In the genomic region with DNA sequence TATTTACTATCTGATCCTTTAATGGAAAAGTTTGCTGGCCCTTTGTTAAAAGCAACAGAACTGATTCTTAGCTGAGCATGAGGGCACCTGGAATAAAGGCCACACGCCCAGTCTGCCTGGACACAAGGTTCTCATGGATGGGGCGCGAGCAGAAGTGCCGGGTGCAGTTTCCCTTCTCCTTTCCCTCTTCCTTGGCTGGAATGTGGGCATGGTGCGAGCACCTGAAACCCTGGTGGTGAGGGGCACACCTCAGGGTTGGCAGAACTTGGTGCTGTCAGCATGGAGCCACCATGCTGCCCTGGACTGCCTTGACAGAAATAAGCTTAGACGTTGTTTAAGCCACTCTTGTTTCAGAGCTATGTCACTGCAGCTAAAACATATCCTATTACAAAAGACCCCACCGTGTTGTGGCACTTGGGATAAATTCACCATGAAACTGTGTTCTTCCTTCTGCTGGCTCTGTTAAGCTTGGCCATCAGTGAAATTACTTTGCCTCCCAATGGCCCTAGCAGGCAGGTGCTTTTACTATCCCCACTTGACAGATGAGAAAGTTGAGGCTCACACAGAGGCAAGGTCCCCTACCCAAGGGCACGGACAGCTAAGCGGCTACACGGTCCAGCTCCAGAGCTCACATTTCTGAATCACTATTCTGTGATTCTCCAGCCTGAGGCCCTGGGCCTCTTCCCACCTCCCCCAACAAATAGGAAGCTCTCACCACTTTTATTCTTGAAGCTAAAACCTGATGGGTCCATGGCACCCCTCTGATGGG, we compare ENCODE assay signal across 18 cellular contexts.
A peak's percentile ranks its signal among the peaks of the same experiment; 100 is the strongest.
DNase-seq lines count a peak whose midpoint lies in the region; ATAC-seq and FAIRE-seq lines count a peak whose summit lies in the region.
"Had no signal": no experiment of that assay in that cellular context is flagged by ENCODE, and none has a peak within 500 bp of the region (broad histone marks: within the 10 kb centered on the region; RNA-seq: fewer than 3 reads in every experiment).

No MANE protein-coding gene starts in this region.

- H3K4me1 Mint-ChIP-seq in activated CD8-positive, alpha-beta T cell treated with anti-CD3 and anti-CD28 coated beads, Interleukin-2, amount 10 ng/mL, durations not matched to agents 7 days and 5 days (ENCODE audit: low read depth), result peaks cover 94% of the 10 kb centered on the region
- peaks cover 42 to 89% (median 82%) of the 10 kb centered on the region in 4 donors for H3K4me1 Mint-ChIP-seq in naive thymus-derived CD8-positive, alpha-beta T cell

- H3K27ac Mint-ChIP-seq in activated CD8-positive, alpha-beta T cell treated with anti-CD3 and anti-CD28 coated beads, Interleukin-2, amount 10 ng/mL, durations not matched to agents 7 days and 5 days, result peak overlapping the region; percentile 82
- peak overlapping the region in 6 of 10 donors; percentile 22 to 89 (median 64) for H3K27ac Mint-ChIP-seq in naive thymus-derived CD8-positive, alpha-beta T cell
- H3K27ac Mint-ChIP-seq: activated T-helper 2 cell treated with anti-CD3 and anti-CD28 coated beads, Interferon-gamma antibody, Interleukin-2, Interleukin-4, amounts not matched to agents 10 μg/mL and 5 μg/mL and 100 μg/mL, durations not matched to agents 14 hours and 24 hours and 36 hours; endodermal cell had no signal

- CTCF ChIA-PET in activated CD8-positive, alpha-beta T cell treated with anti-CD3 and anti-CD28 coated beads, Interleukin-2, amount 10 ng/mL, durations not matched to agents 7 days and 5 days (lab: Charles Lee), result interaction anchor here (1.1 to 1.6 kb wide), 2 partner anchors 54 to 114 kb away, joined by 3 to 5 read pairs; no protein-coding TSS in a partner anchor

- ATAC-seq in GM18502 (IDR thresholded peaks at IDR 0.05; ENCODE audit: poor library complexity, unreplicated experiment) (peak; percentile 16), HG02610 (IDR thresholded peaks at IDR 0.05; ENCODE audit: unreplicated experiment) (peak; percentile 12), HG03108 (IDR thresholded peaks at IDR 0.05; ENCODE audit: unreplicated experiment) (no peak)
- ATAC-seq in activated CD8-positive, alpha-beta T cell treated with anti-CD3 and anti-CD28 coated beads, Interleukin-2, amount 10 ng/mL, durations not matched to agents 7 days and 5 days, result no peak
- ATAC-seq in naive thymus-derived CD8-positive, alpha-beta T cell, result no peak
- ATAC-seq: activated CD4-positive, CD25-positive, alpha-beta regulatory T cell treated with anti-CD3 and anti-CD28 coated beads, Interleukin-2, amount 50 U/mL, for 24 hours; foreskin keratinocyte; Panc1 had no signal

- no peaks in the 10 kb centered on the region for H3K27me3 Mint-ChIP-seq in activated CD8-positive, alpha-beta T cell treated with anti-CD3 and anti-CD28 coated beads, Interleukin-2, amount 10 ng/mL, durations not matched to agents 7 days and 5 days (ENCODE audit: low read depth)
- no peaks in the 10 kb centered on the region for H3K27me3 Mint-ChIP-seq in naive thymus-derived CD8-positive, alpha-beta T cell

- no peak for DNase-seq in activated CD8-positive, alpha-beta T cell treated with anti-CD3 and anti-CD28 coated beads, Interleukin-2, amount 10 ng/mL, durations not matched to agents 7 days and 5 days
- DNase-seq in naive thymus-derived CD8-positive, alpha-beta T cell, result no peak
- DNase-seq in RCC 7860 (ENCODE audit: low spot score) (no peak), Kasumi-1 (lab: John Stamatoyannopoulos, UW) (no peak), inferior parietal cortex (ENCODE audit: extremely low spot score) (no peak)
- DNase-seq: endodermal cell, foreskin keratinocyte, H7, islet precursor cell, NCI-H1105, NCI-H510A treated with DMSO at 0.1 percent for 48 hours had no signal

- no peak overlapping the region for H3K4me3 Mint-ChIP-seq in activated CD8-positive, alpha-beta T cell treated with anti-CD3 and anti-CD28 coated beads, Interleukin-2, amount 10 ng/mL, durations not matched to agents 7 days and 5 days
- peak overlapping the region in 3 of 10 donors; percentile 3 to 63 (median 24) for H3K4me3 Mint-ChIP-seq in naive thymus-derived CD8-positive, alpha-beta T cell
- H3K4me3 Mint-ChIP-seq: brain, endodermal cell had no signal

- H3K9me3 Mint-ChIP-seq in activated CD8-positive, alpha-beta T cell treated with anti-CD3 and anti-CD28 coated beads, Interleukin-2, amount 10 ng/mL, durations not matched to agents 7 days and 5 days (ENCODE audit: insufficient read depth), result peaks cover 7% of the 10 kb centered on the region
- H3K9me3 Mint-ChIP-seq in naive thymus-derived CD8-positive, alpha-beta T cell, result no peaks in the 10 kb centered on the region
- H3K9me3 Mint-ChIP-seq: activated T-helper 2 cell treated with anti-CD3 and anti-CD28 coated beads, Interferon-gamma antibody, Interleukin-2, Interleukin-4, amounts not matched to agents 10 μg/mL and 5 μg/mL and 100 μg/mL, durations not matched to agents 14 hours and 24 hours and 36 hours; brain; endodermal cell had no signal

- H3K36me3 Mint-ChIP-seq in activated CD8-positive, alpha-beta T cell treated with anti-CD3 and anti-CD28 coated beads, Interleukin-2, amount 10 ng/mL, durations not matched to agents 7 days and 5 days (ENCODE audit: low read depth), result peaks cover 85% of the 10 kb centered on the region
- peaks cover 0 to 27% (median 11%) of the 10 kb centered on the region in 3 donors for H3K36me3 Mint-ChIP-seq in naive thymus-derived CD8-positive, alpha-beta T cell

- POLR2A ChIA-PET in activated CD8-positive, alpha-beta T cell treated with anti-CD3 and anti-CD28 coated beads, Interleukin-2, amount 10 ng/mL, durations not matched to agents 7 days and 5 days (lab: Charles Lee), result interaction anchor here (1.2 kb wide), 1 partner anchor 22 kb away, joined by 4 read pairs; no protein-coding TSS in a partner anchor
- POLR2A ChIA-PET in naive thymus-derived CD8-positive, alpha-beta T cell (lab: Charles Lee), result interaction anchor here (0.7 kb wide), 1 partner anchor 44 kb away, joined by 3 read pairs; no protein-coding TSS in a partner anchor

- FAIRE-seq in RCC 7860 (lab: Jason Lieb, UNC), result no peak

Comparison
In these comparisons a context has a peak if more than half of its experiments do, and no peak if none do; other contexts are left out.
1. ATAC-seq: peak in GM18502 (single experiment) and HG02610 (single experiment); none in activated CD8-positive, alpha-beta T cell treated with anti-CD3 and anti-CD28 coated beads, Interleukin-2, amount 10 ng/mL, durations not matched to agents 7 days and 5 days (single experiment), naive thymus-derived CD8-positive, alpha-beta T cell (0 of 2) and HG03108 (single experiment).